Comparison of ENCODE assay signal across 17 cellular contexts in genomic region chr11:2662430-2663299, GRCh38.
"Had no signal": no experiment of that assay in that cellular context is flagged by ENCODE, and none has a peak within 500 bp of the region (broad histone marks: within the 10 kb centered on the region; RNA-seq: fewer than 3 reads in every experiment).

No MANE protein-coding gene starts in this region.

- H3K9me3 ChIP-seq: adrenal gland had no signal

- H3K27ac Mint-ChIP-seq: activated B cell treated with CpG ODN at 0.5 μM for 24 hours; activated CD4-positive, alpha-beta T cell treated with anti-CD3 and anti-CD28 coated beads, Interleukin-2, amount 10 ng/mL, durations not matched to agents 7 days and 5 days; activated CD8-positive, alpha-beta memory T cell treated with anti-CD3 and anti-CD28 coated beads, Interleukin-2, amount 10 ng/mL, durations not matched to agents 7 days and 5 days; activated T-helper 2 cell treated with anti-CD3 and anti-CD28 coated beads, Interferon-gamma antibody, Interleukin-2, Interleukin-4, amounts not matched to agents 10 μg/mL and 5 μg/mL and 100 μg/mL, durations not matched to agents 14 hours and 24 hours and 36 hours; memory B cell; natural killer cell; stimulated activated memory B cell treated with anti-CD40 and anti-IgM and Interleukin-4, amounts not matched to agents 10 μg/mL and 1 μg/mL and 100 μg/mL, for 72 hours had no signal

- DNase-seq: activated B cell treated with CpG ODN at 0.5 μM for 24 hours; activated CD4-positive, alpha-beta T cell treated with anti-CD3 and anti-CD28 coated beads, Interleukin-2, amount 10 ng/mL, durations not matched to agents 7 days and 5 days; activated naive CD4-positive, alpha-beta T cell treated with anti-CD3 and anti-CD28 coated beads, Interleukin-2, amount 50 U/mL, for 16 hours; activated T-cell treated with anti-CD3 and anti-CD28 coated beads, Interleukin-2, amount 50 U/mL, for 1 hour; left ventricle myocardium inferior; natural killer cell; nucleus accumbens; stimulated activated CD4-positive, alpha-beta T cell treated with anti-CD3 and anti-CD28 coated beads, Interleukin-12 subunit alpha, Interleukin-12 subunit beta, amount 100 ng/mL, for 4 hours; stimulated activated CD4-positive, alpha-beta T cell treated with anti-CD3 and anti-CD28 coated beads, Interleukin-2, amount 100 ng/mL, for 24 hours; SW 1271; tibial artery had no signal

- H3K4me3 Mint-ChIP-seq: activated B cell treated with CpG ODN at 0.5 μM for 24 hours; activated CD4-positive, alpha-beta T cell treated with anti-CD3 and anti-CD28 coated beads, Interleukin-2, amount 10 ng/mL, durations not matched to agents 7 days and 5 days; activated CD8-positive, alpha-beta memory T cell treated with anti-CD3 and anti-CD28 coated beads, Interleukin-2, amount 10 ng/mL, durations not matched to agents 7 days and 5 days; memory B cell; natural killer cell; stimulated activated memory B cell treated with anti-CD40 and anti-IgM and Interleukin-4, amounts not matched to agents 10 μg/mL and 1 μg/mL and 100 μg/mL, for 72 hours had no signal

- H3K27ac ChIP-seq: dorsolateral prefrontal cortex, left ventricle myocardium inferior, tibial artery had no signal

- ATAC-seq: activated CD8-positive, alpha-beta memory T cell treated with anti-CD3 and anti-CD28 coated beads, Interleukin-2, amount 10 ng/mL, durations not matched to agents 7 days and 5 days; natural killer cell; stimulated activated memory B cell treated with anti-CD40 and anti-IgM and Interleukin-4, amounts not matched to agents 10 μg/mL and 1 μg/mL and 100 μg/mL, for 72 hours had no signal

- H3K4me1 ChIP-seq: tibial artery had no signal

- H3K4me3 ChIP-seq: adrenal gland, dorsolateral prefrontal cortex, left ventricle myocardium inferior, tibial artery had no signal

- H3K27me3 ChIP-seq: adrenal gland, dorsolateral prefrontal cortex, tibial artery had no signal

- H3K36me3 Mint-ChIP-seq: natural killer cell had no signal

- H3K4me1 Mint-ChIP-seq: activated B cell treated with CpG ODN at 0.5 μM for 24 hours; activated CD4-positive, alpha-beta T cell treated with anti-CD3 and anti-CD28 coated beads, Interleukin-2, amount 10 ng/mL, durations not matched to agents 7 days and 5 days; activated CD8-positive, alpha-beta memory T cell treated with anti-CD3 and anti-CD28 coated beads, Interleukin-2, amount 10 ng/mL, durations not matched to agents 7 days and 5 days; natural killer cell; stimulated activated memory B cell treated with anti-CD40 and anti-IgM and Interleukin-4, amounts not matched to agents 10 μg/mL and 1 μg/mL and 100 μg/mL, for 72 hours had no signal

- H3K36me3 ChIP-seq: tibial artery had no signal

- H3K27me3 Mint-ChIP-seq: activated B cell treated with CpG ODN at 0.5 μM for 24 hours; activated CD4-positive, alpha-beta T cell treated with anti-CD3 and anti-CD28 coated beads, Interleukin-2, amount 10 ng/mL, durations not matched to agents 7 days and 5 days; activated CD8-positive, alpha-beta memory T cell treated with anti-CD3 and anti-CD28 coated beads, Interleukin-2, amount 10 ng/mL, durations not matched to agents 7 days and 5 days; memory B cell; stimulated activated memory B cell treated with anti-CD40 and anti-IgM and Interleukin-4, amounts not matched to agents 10 μg/mL and 1 μg/mL and 100 μg/mL, for 72 hours had no signal
